ENCODE assay signal across 2 cellular contexts in the genomic region with DNA sequence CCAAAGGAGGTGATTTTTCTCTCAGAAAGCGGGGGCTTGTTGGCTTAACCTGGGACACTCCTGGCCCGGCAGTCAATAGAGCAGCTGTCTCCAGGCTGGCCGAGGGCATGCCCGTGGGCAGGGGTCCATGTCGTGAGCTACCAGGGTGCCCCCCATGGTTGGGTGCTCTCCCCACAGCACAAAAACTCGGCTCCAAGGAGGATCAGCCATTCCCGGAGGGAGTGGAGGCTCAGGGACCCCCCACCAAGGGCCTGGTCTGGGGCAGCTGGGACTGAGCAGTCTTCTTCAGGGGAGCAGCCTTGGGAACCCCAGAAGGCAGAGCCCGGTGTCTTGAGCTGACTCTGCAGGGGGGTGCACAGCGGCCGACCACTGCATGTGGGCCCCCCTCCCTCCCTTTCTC.
TF ChIP-seq lines count a peak whose summit lies in the region.

No MANE protein-coding gene starts in this region.

TF ChIP-seq in HEK293, 187 proteins besides CTCF, POLR2A, EP300 and RAD21:
- 0 out of 2 replicates have a peak, but pooled peaks have one; percentile 10 for TF ChIP-seq GLIS1 (tag by site-specific recombination; IDR thresholded peaks at IDR 0.05)
- no peak for TF ChIP-seq KLF8 (tag by site-specific recombination; IDR thresholded peaks at IDR 0.05)

TF ChIP-seq in SK-N-SH, 30 proteins besides CTCF, POLR2A, EP300 and RAD21:
- TF ChIP-seq RFX5 (IDR thresholded peaks at IDR 0.05; ENCODE audit: low read length): no peak
- TF ChIP-seq, protein P1, sequence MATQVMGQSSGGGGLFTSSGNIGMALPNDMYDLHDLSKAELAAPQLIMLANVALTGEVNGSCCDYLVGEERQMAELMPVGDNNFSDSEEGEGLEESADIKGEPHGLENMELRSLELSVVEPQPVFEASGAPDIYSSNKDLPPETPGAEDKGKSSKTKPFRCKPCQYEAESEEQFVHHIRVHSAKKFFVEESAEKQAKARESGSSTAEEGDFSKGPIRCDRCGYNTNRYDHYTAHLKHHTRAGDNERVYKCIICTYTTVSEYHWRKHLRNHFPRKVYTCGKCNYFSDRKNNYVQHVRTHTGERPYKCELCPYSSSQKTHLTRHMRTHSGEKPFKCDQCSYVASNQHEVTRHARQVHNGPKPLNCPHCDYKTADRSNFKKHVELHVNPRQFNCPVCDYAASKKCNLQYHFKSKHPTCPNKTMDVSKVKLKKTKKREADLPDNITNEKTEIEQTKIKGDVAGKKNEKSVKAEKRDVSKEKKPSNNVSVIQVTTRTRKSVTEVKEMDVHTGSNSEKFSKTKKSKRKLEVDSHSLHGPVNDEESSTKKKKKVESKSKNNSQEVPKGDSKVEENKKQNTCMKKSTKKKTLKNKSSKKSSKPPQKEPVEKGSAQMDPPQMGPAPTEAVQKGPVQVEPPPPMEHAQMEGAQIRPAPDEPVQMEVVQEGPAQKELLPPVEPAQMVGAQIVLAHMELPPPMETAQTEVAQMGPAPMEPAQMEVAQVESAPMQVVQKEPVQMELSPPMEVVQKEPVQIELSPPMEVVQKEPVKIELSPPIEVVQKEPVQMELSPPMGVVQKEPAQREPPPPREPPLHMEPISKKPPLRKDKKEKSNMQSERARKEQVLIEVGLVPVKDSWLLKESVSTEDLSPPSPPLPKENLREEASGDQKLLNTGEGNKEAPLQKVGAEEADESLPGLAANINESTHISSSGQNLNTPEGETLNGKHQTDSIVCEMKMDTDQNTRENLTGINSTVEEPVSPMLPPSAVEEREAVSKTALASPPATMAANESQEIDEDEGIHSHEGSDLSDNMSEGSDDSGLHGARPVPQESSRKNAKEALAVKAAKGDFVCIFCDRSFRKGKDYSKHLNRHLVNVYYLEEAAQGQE (IDR thresholded peaks at IDR 0.05; ENCODE audit: low read depth, low read length): no peak
- no peak for TF ChIP-seq MEF2A (IDR thresholded peaks at IDR 0.05; ENCODE audit: borderline replicate concordance, low read depth)
- TF ChIP-seq TAF1 (IDR thresholded peaks at IDR 0.05; ENCODE audit: borderline replicate concordance, low read depth, low read length): no peak
